8 cellular contexts compared by ENCODE assay signal in the genomic region with DNA sequence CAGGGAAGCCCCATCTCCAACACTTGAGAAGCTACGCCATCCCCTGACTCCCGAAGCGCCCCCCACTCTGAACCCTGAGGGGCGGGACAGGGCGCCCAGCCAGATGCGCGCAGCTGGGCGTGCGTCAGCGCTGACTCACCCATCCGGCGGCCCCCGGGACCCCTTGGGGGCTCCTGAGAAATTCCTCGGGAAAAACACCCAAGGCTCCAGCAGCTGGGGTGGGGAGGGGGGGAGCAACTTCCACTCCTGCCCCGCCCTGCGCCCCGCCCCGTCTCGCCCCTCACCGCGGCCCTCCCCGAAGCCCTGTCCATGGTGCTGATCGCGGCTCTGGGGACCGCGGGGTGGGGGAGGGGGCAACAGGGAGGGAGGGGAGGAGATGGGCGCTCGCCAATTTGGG. TPM values are rescaled to one million over a fixed set of nuclear protein-coding genes. Genes with fewer than 3 reads are reported as not detected.
DNase-seq lines count a peak whose midpoint lies in the region; FAIRE-seq and TF ChIP-seq lines count a peak whose summit lies in the region.
"Had no signal": no experiment of that assay in that cellular context is flagged by ENCODE, and none has a peak within 500 bp of the region (broad histone marks: within the 10 kb centered on the region; RNA-seq: fewer than 3 reads in every experiment).

No MANE protein-coding gene starts in this region.

- H3K27ac ChIP-seq in right atrium auricular region = peak overlapping the region; percentile 79

- no peak for FAIRE-seq in D721Med (lab: Jason Lieb, UNC)
- FAIRE-seq in GM12892 (lab: Jason Lieb, UNC) = no peak

- H3K27ac Mint-ChIP-seq in activated naive CD4-positive, alpha-beta T cell treated with anti-CD3 and anti-CD28 coated beads for 36 hours = no peak overlapping the region
- H3K27ac Mint-ChIP-seq: naive B cell had no signal

- DNase-seq in LHCN-M2 (ENCODE audit: low read depth) (peak; percentile 53), right atrium auricular region (ENCODE audit: low spot score) (peak; percentile 75), smooth muscle cell of the brain vasculature (ENCODE audit: low read depth, low spot score) (peak; percentile 90), D721Med (ENCODE audit: insufficient read length, low spot score) (no peak), GM12892 (ENCODE audit: insufficient read length) (no peak), DMS114 treated with DMSO at 0.1 percent for 48 hours (lab: John Stamatoyannopoulos, UW; ENCODE audit: unreplicated experiment) (no peak)
- DNase-seq in activated naive CD4-positive, alpha-beta T cell treated with anti-CD3 and anti-CD28 coated beads for 36 hours = peak; percentile 44
- DNase-seq: naive B cell had no signal

- H3K36me3 ChIP-seq in right atrium auricular region = peaks cover 5% of the 10 kb centered on the region

- H3K27me3 Mint-ChIP-seq in activated naive CD4-positive, alpha-beta T cell treated with anti-CD3 and anti-CD28 coated beads for 36 hours (ENCODE audit: low read depth) = peaks cover 54% of the 10 kb centered on the region

- CTCF ChIA-PET in activated naive CD4-positive, alpha-beta T cell treated with anti-CD3 and anti-CD28 coated beads for 36 hours (lab: Charles Lee) = interaction anchor here (0.7 to 1.5 kb wide), 2 partner anchors 9 to 489 kb away, joined by 3 to 4 read pairs; no protein-coding TSS in a partner anchor

- H3K27me3 ChIP-seq in right atrium auricular region = no peaks in the 10 kb centered on the region

- no peaks in the 10 kb centered on the region for H3K9me3 Mint-ChIP-seq in activated naive CD4-positive, alpha-beta T cell treated with anti-CD3 and anti-CD28 coated beads for 36 hours

- no peak for TF ChIP-seq POLR2A in GM12892 (IDR thresholded peaks at IDR 0.05; ENCODE audit: low read depth, low read length)

- H3K9me3 ChIP-seq in right atrium auricular region = no peaks in the 10 kb centered on the region

- H3K4me1 Mint-ChIP-seq in activated naive CD4-positive, alpha-beta T cell treated with anti-CD3 and anti-CD28 coated beads for 36 hours (ENCODE audit: low read depth) = peaks cover 8% of the 10 kb centered on the region

- H3K4me3 ChIP-seq in right atrium auricular region = peak overlapping the region; percentile 50 to 58

- intact Hi-C loops in activated naive CD4-positive, alpha-beta T cell treated with anti-CD3 and anti-CD28 coated beads for 36 hours (cut with micrococcal nuclease) = loop anchor here (10.0 kb wide), 1 partner anchor 174 kb away; the partner anchor contains the start of gene PIN1

- TF ChIP-seq CTCF in right atrium auricular region (IDR thresholded peaks at IDR 0.05) (no peak), D721Med (IDR thresholded peaks at IDR 0.05; ENCODE audit: insufficient read depth, missing control alignments) (no peak)

- H3K4me1 ChIP-seq in right atrium auricular region = peaks cover 0 to 35% of the 10 kb centered on the region in 2 donors

- H3K36me3 Mint-ChIP-seq in activated naive CD4-positive, alpha-beta T cell treated with anti-CD3 and anti-CD28 coated beads for 36 hours (ENCODE audit: low read depth) = no peaks in the 10 kb centered on the region

- H3K4me3 Mint-ChIP-seq in activated naive CD4-positive, alpha-beta T cell treated with anti-CD3 and anti-CD28 coated beads for 36 hours = no peak overlapping the region

RNA-seq across cellular contexts. Expression of gene COL5A3, which starts 1.0 kb away (rescaled TPM):
- total RNA-seq in LHCN-M2 (2014; rRNA removed) = 0.58 and 0.80 TPM in 2 replicates
- polyA plus RNA-seq in LHCN-M2 (2012) = 0.18 TPM
- under 1 TPM in 1 of 2 experiments, not detected in 1; 0.05 TPM for total RNA-seq in activated naive CD4-positive, alpha-beta T cell treated with anti-CD3 and anti-CD28 coated beads for 36 hours
- total RNA-seq in right atrium auricular region = 1 to 10 TPM; 6.8 to 7.2 TPM
- 0.23 TPM for polyA plus RNA-seq in GM12892 (2012; ENCODE audit: missing spikeins)

RNA-seq across cellular contexts. Expression of gene RDH8, which starts 4.0 kb away (rescaled TPM):
- total RNA-seq in LHCN-M2 (2014; rRNA removed) (not detected in 2 replicates), right atrium auricular region (not detected)
- not detected for polyA plus RNA-seq in LHCN-M2 (2012)
- not detected for total RNA-seq in activated naive CD4-positive, alpha-beta T cell treated with anti-CD3 and anti-CD28 coated beads for 36 hours
- polyA plus RNA-seq in GM12892 (2012; ENCODE audit: missing spikeins) = not detected

Comparison
In these comparisons a context has a peak if more than half of its experiments do, and no peak if none do; other contexts are left out.
1. DNase-seq: peak in LHCN-M2 (single experiment), activated naive CD4-positive, alpha-beta T cell treated with anti-CD3 and anti-CD28 coated beads for 36 hours (single experiment), right atrium auricular region (single experiment) and smooth muscle cell of the brain vasculature (single experiment); none in D721Med (single experiment), GM12892 (single experiment) and DMS114 treated with DMSO at 0.1 percent for 48 hours (single experiment).